ENCODE assay signal across 23 cellular contexts in genomic region chr12:32611986-32612385, GRCh38.
"Had no signal": no experiment of that assay in that cellular context is flagged by ENCODE, and none has a peak within 500 bp of the region (broad histone marks: within the 10 kb centered on the region; RNA-seq: fewer than 3 reads in every experiment).

No MANE protein-coding gene starts in this region.

- H3K4me1 ChIP-seq: left lung, psoas muscle, right lobe of liver, testis had no signal

- H3K9me3 ChIP-seq: left lung, neutrophil, ovary, psoas muscle, right lobe of liver, testis had no signal

- H3K9me3 Mint-ChIP-seq: activated CD4-positive, alpha-beta memory T cell treated with anti-CD3 and anti-CD28 coated beads, Interleukin-2, amount 10 ng/mL, durations not matched to agents 7 days and 5 days; activated naive CD4-positive, alpha-beta T cell treated with anti-CD3 and anti-CD28 coated beads, Interleukin-2, amount 10 ng/mL, durations not matched to agents 7 days and 5 days; activated T-cell treated with anti-CD3 and anti-CD28 coated beads, Interleukin-2, amount 50 U/mL, for 72 hours; natural killer cell treated with Interleukin-12 subunit alpha and Interleukin-12 subunit beta and Interleukin-15 and Interleukin-18, amount 100 ng/mL, for 72 hours; stimulated activated memory B cell treated with anti-CD40 and anti-IgM and Interleukin-4, amounts not matched to agents 10 μg/mL and 1 μg/mL and 100 μg/mL, for 72 hours; type B pancreatic cell had no signal

- H3K27me3 Mint-ChIP-seq: stimulated activated memory B cell treated with anti-CD40 and anti-IgM and Interleukin-4, amounts not matched to agents 10 μg/mL and 1 μg/mL and 100 μg/mL, for 72 hours; type B pancreatic cell had no signal

- DNase-seq: activated CD4-positive, alpha-beta memory T cell treated with anti-CD3 and anti-CD28 coated beads, Interleukin-2, amount 10 ng/mL, durations not matched to agents 7 days and 5 days; activated CD4-positive, alpha-beta T cell treated with anti-CD3 and anti-CD28 coated beads for 48 hours; activated CD4-positive, CD25-positive, alpha-beta regulatory T cell; activated effector memory CD4-positive, alpha-beta T cell treated with anti-CD3 and anti-CD28 coated beads, Interleukin-2, amount 50 U/mL, for 16 hours; activated naive CD4-positive, alpha-beta T cell treated with anti-CD3 and anti-CD28 coated beads, Interleukin-2, amount 10 ng/mL, durations not matched to agents 7 days and 5 days; activated T-cell treated with anti-CD3 and anti-CD28 coated beads, Interleukin-2, amount 50 U/mL, for 72 hours; effector memory CD4-positive, alpha-beta T cell; kidney; mammary epithelial cell; ovary; psoas muscle; right lobe of liver; stimulated activated CD4-positive, alpha-beta T cell treated with anti-CD3 and anti-CD28 coated beads, Interleukin-2, amount 100 ng/mL, for 24 hours; SW 1271; T-helper 17 cell; testis had no signal

- H3K4me3 Mint-ChIP-seq: activated CD4-positive, alpha-beta memory T cell treated with anti-CD3 and anti-CD28 coated beads, Interleukin-2, amount 10 ng/mL, durations not matched to agents 7 days and 5 days; activated naive CD4-positive, alpha-beta T cell treated with anti-CD3 and anti-CD28 coated beads, Interleukin-2, amount 10 ng/mL, durations not matched to agents 7 days and 5 days; activated T-cell treated with anti-CD3 and anti-CD28 coated beads, Interleukin-2, amount 50 U/mL, for 72 hours; natural killer cell treated with Interleukin-12 subunit alpha and Interleukin-12 subunit beta and Interleukin-15 and Interleukin-18, amount 100 ng/mL, for 72 hours; stimulated activated memory B cell treated with anti-CD40 and anti-IgM and Interleukin-4, amounts not matched to agents 10 μg/mL and 1 μg/mL and 100 μg/mL, for 72 hours; T-helper 17 cell; type B pancreatic cell had no signal

- H3K4me3 ChIP-seq: left lung, ovary, psoas muscle, right lobe of liver, SK-N-MC, skin epidermis, testis had no signal

- H3K36me3 Mint-ChIP-seq: activated naive CD4-positive, alpha-beta T cell treated with anti-CD3 and anti-CD28 coated beads, Interleukin-2, amount 10 ng/mL, durations not matched to agents 7 days and 5 days; natural killer cell treated with Interleukin-12 subunit alpha and Interleukin-12 subunit beta and Interleukin-15 and Interleukin-18, amount 100 ng/mL, for 72 hours; stimulated activated memory B cell treated with anti-CD40 and anti-IgM and Interleukin-4, amounts not matched to agents 10 μg/mL and 1 μg/mL and 100 μg/mL, for 72 hours had no signal

- ATAC-seq: activated T-cell treated with anti-CD3 and anti-CD28 coated beads, Interleukin-2, amount 50 U/mL, for 72 hours; left lung; psoas muscle; stimulated activated memory B cell treated with anti-CD40 and anti-IgM and Interleukin-4, amounts not matched to agents 10 μg/mL and 1 μg/mL and 100 μg/mL, for 72 hours; T-helper 17 cell had no signal

- H3K27ac ChIP-seq: left lung, neutrophil, ovary, psoas muscle, right lobe of liver, SK-N-MC, skin epidermis, testis had no signal

- H3K36me3 ChIP-seq: ovary had no signal

- H3K27me3 ChIP-seq: left lung, neutrophil, ovary, right lobe of liver, testis had no signal

- H3K4me1 Mint-ChIP-seq: activated CD4-positive, alpha-beta memory T cell treated with anti-CD3 and anti-CD28 coated beads, Interleukin-2, amount 10 ng/mL, durations not matched to agents 7 days and 5 days; activated naive CD4-positive, alpha-beta T cell treated with anti-CD3 and anti-CD28 coated beads, Interleukin-2, amount 10 ng/mL, durations not matched to agents 7 days and 5 days had no signal

- H3K27ac Mint-ChIP-seq: activated CD4-positive, alpha-beta memory T cell treated with anti-CD3 and anti-CD28 coated beads, Interleukin-2, amount 10 ng/mL, durations not matched to agents 7 days and 5 days; activated naive CD4-positive, alpha-beta T cell treated with anti-CD3 and anti-CD28 coated beads, Interleukin-2, amount 10 ng/mL, durations not matched to agents 7 days and 5 days; activated T-cell treated with anti-CD3 and anti-CD28 coated beads, Interleukin-2, amount 50 U/mL, for 72 hours; natural killer cell treated with Interleukin-12 subunit alpha and Interleukin-12 subunit beta and Interleukin-15 and Interleukin-18, amount 100 ng/mL, for 72 hours; stimulated activated memory B cell treated with anti-CD40 and anti-IgM and Interleukin-4, amounts not matched to agents 10 μg/mL and 1 μg/mL and 100 μg/mL, for 72 hours; T-helper 17 cell; type B pancreatic cell had no signal
